In genomic region chr6:144162977-144163376, GRCh38 we compare ENCODE assay signal across 11 cellular contexts. TPM values are rescaled to one million over a fixed set of nuclear protein-coding genes. Genes with fewer than 3 reads are reported as not detected.
DNase-seq lines count a peak whose midpoint lies in the region; ATAC-seq and TF ChIP-seq lines count a peak whose summit lies in the region.
"Had no signal": no experiment of that assay in that cellular context is flagged by ENCODE, and none has a peak within 500 bp of the region (broad histone marks: within the 10 kb centered on the region; RNA-seq: fewer than 3 reads in every experiment).

No MANE protein-coding gene starts in this region.

- H3K9ac ChIP-seq in SK-N-SH = no peak overlapping the region

- no peak for TF ChIP-seq EP300 in SK-N-SH (IDR thresholded peaks at IDR 0.05; ENCODE audit: borderline replicate concordance in 1 of 2, low read depth in 1 of 2, low read length in 1 of 2)
- TF ChIP-seq EP300 in esophagus muscularis mucosa (IDR thresholded peaks at IDR 0.05) = no peak

- peaks cover 27% of the 10 kb centered on the region for H3K36me3 Mint-ChIP-seq in dendritic cell treated with granulocyte-macrophage colony-stimulating factor and Interleukin-4, amounts not matched to agents 40 ng/mL and 50 ng/mL, for 4 days (ENCODE audit: low read depth)

- H4K20me1 ChIP-seq in SK-N-SH (ENCODE audit: insufficient read depth) = no peaks in the 10 kb centered on the region

- no peaks in the 10 kb centered on the region for H3K9me3 ChIP-seq in SK-N-SH
- H3K9me3 ChIP-seq in esophagus muscularis mucosa = no peaks in the 10 kb centered on the region

- no peak for TF ChIP-seq RAD21 in SK-N-SH (IDR thresholded peaks at IDR 0.05; ENCODE audit: low read length)

- peak overlapping the region; percentile 34 for H3K27ac Mint-ChIP-seq in dendritic cell treated with granulocyte-macrophage colony-stimulating factor and Interleukin-4, amounts not matched to agents 40 ng/mL and 50 ng/mL, for 4 days
- H3K27ac Mint-ChIP-seq: CD4-positive, CD25-positive, alpha-beta regulatory T cell had no signal

- 45% methylated on average over 7 of the region's 7 CpGs for WGBS in SK-N-SH (ENCODE audit: low lambda C conversion rate)
- WGBS in esophagus muscularis mucosa = 80% methylated on average over 7 of the region's 7 CpGs

- CTCF ChIA-PET in SK-N-SH (lab: Yijun Ruan, JAX) = no interaction called here

- no peak overlapping the region for H3K4me3 ChIP-seq in SK-N-SH (ENCODE audit: low read depth in 2 of 2, low read length in 1 of 2)
- no peak overlapping the region for H3K4me3 ChIP-seq in esophagus muscularis mucosa

- H2AFZ ChIP-seq in SK-N-SH (ENCODE audit: low read depth) = no peak overlapping the region

- H3K4me1 ChIP-seq in SK-N-SH (ENCODE audit: control insufficient read depth in 1 of 2, insufficient read depth in 2 of 2, low read depth in 1 of 2, low read length in 1 of 2) = peaks cover 0 to 7% of the 10 kb centered on the region in 2 experiments; a peak in 1 of 4 replicates
- H3K4me1 ChIP-seq in esophagus muscularis mucosa = peaks cover 9 to 12% (median 10%) of the 10 kb centered on the region in 4 donors

- H3K4me3 Mint-ChIP-seq in dendritic cell treated with granulocyte-macrophage colony-stimulating factor and Interleukin-4, amounts not matched to agents 40 ng/mL and 50 ng/mL, for 4 days = no peak overlapping the region
- H3K4me3 Mint-ChIP-seq: CD4-positive, CD25-positive, alpha-beta regulatory T cell had no signal

- no peak overlapping the region for H3K4me2 ChIP-seq in SK-N-SH

- ATAC-seq in GM18519 (IDR thresholded peaks at IDR 0.05; ENCODE audit: low FRiP score, unreplicated experiment) (peak; percentile 54), GM21786 (IDR thresholded peaks at IDR 0.05; ENCODE audit: unreplicated experiment) (peak; percentile 86), HG03469 (IDR thresholded peaks at IDR 0.05; ENCODE audit: unreplicated experiment) (peak; percentile 66)

- H3F3A ChIP-seq in SK-N-SH (replicated peaks; ENCODE audit: insufficient read depth) = no peaks in the 10 kb centered on the region

- H3K4me1 Mint-ChIP-seq in dendritic cell treated with granulocyte-macrophage colony-stimulating factor and Interleukin-4, amounts not matched to agents 40 ng/mL and 50 ng/mL, for 4 days (ENCODE audit: low read depth) = peaks cover 48% of the 10 kb centered on the region

- POLR2A ChIA-PET in SK-N-SH (lab: Yijun Ruan, JAX) = no interaction called here

- H3K9me2 ChIP-seq in SK-N-SH = no peaks in the 10 kb centered on the region

- H3K27me3 Mint-ChIP-seq in dendritic cell treated with granulocyte-macrophage colony-stimulating factor and Interleukin-4, amounts not matched to agents 40 ng/mL and 50 ng/mL, for 4 days = no peaks in the 10 kb centered on the region
- H3K27me3 Mint-ChIP-seq: CD4-positive, CD25-positive, alpha-beta regulatory T cell had no signal

- TF ChIP-seq CTCF in SK-N-SH (IDR thresholded peaks at IDR 0.05) (no peak), esophagus muscularis mucosa (IDR thresholded peaks at IDR 0.05) (no peak)

- intact Hi-C loops in dendritic cell treated with granulocyte-macrophage colony-stimulating factor and Interleukin-4, amounts not matched to agents 40 ng/mL and 50 ng/mL, for 4 days (cut with micrococcal nuclease) = loop anchor here (5.0 kb wide), 1 partner anchor 66 kb away; the partner anchor contains the start of gene SF3B5
- intact Hi-C loops in esophagus muscularis mucosa (cut with DNase I) = no loop called here

- H3K27ac ChIP-seq in SK-N-SH (ENCODE audit: low read depth in 2 of 2, low read length in 1 of 2) (no peak overlapping the region), esophagus muscularis mucosa (replicated peaks in 1 of 4) (no peak overlapping the region)

- DNase-seq in SK-N-SH (no peak), esophagus muscularis mucosa (ENCODE audit: extremely low spot score) (no peak)
- DNase-seq in activated naive CD4-positive, alpha-beta T cell (lab: John Stamatoyannopoulos, UW) = no peak
- no peak for DNase-seq in activated CD4-positive, CD25-positive, alpha-beta regulatory T cell (lab: John Stamatoyannopoulos, UW)
- DNase-seq: activated CD4-positive, alpha-beta T cell treated with anti-CD3 and anti-CD28 coated beads for 1 hour; CD4-positive, CD25-positive, alpha-beta regulatory T cell; NCI-H1105 had no signal

- H3K79me2 ChIP-seq in SK-N-SH (ENCODE audit: insufficient read depth) = no peaks in the 10 kb centered on the region

- H3K27me3 ChIP-seq in SK-N-SH (ENCODE audit: insufficient read depth) (no peaks in the 10 kb centered on the region), esophagus muscularis mucosa (no peaks in the 10 kb centered on the region)

- TF ChIP-seq POLR2A in esophagus muscularis mucosa (IDR thresholded peaks at IDR 0.05; ENCODE audit: low read depth) = no peak

- no peaks in the 10 kb centered on the region for H3K9me3 Mint-ChIP-seq in dendritic cell treated with granulocyte-macrophage colony-stimulating factor and Interleukin-4, amounts not matched to agents 40 ng/mL and 50 ng/mL, for 4 days

- H3K36me3 ChIP-seq in SK-N-SH (replicated peaks in 1 of 2; ENCODE audit: control insufficient read depth in 1 of 2, insufficient read depth in 2 of 2, low read length in 1 of 2) (no peaks in the 10 kb centered on the region), esophagus muscularis mucosa (no peaks in the 10 kb centered on the region)

TF ChIP-seq in SK-N-SH, 30 proteins besides CTCF, POLR2A, EP300 and RAD21:
- TF ChIP-seq SMC3 (IDR thresholded peaks at IDR 0.05; ENCODE audit: low read depth, low read length) (no peak), GABPA (IDR thresholded peaks at IDR 0.05; ENCODE audit: low read depth) (no peak), SIN3A (IDR thresholded peaks at IDR 0.05; ENCODE audit: borderline replicate concordance, low read depth, low read length) (no peak), TCF12 (IDR thresholded peaks at IDR 0.05) (no peak), RXRA (IDR thresholded peaks at IDR 0.05; ENCODE audit: borderline replicate concordance, low read depth) (no peak), FOSL2 (IDR thresholded peaks at IDR 0.05; ENCODE audit: borderline replicate concordance, low read depth) (no peak), MAX (IDR thresholded peaks at IDR 0.05; ENCODE audit: low read depth) (no peak), IRF3 (IDR thresholded peaks at IDR 0.05; ENCODE audit: low read depth, low read length) (no peak), JUND (IDR thresholded peaks at IDR 0.05) (no peak), YY1 (IDR thresholded peaks at IDR 0.05; ENCODE audit: low read depth) (no peak)
TF ChIP-seq in SK-N-SH: peak in this region for 0.

RNA-seq across cellular contexts. Expression of gene STX11, which starts 12.7 kb away (rescaled TPM):
- 0.15 and 0.41 TPM in 2 replicates for polyA plus RNA-seq in SK-N-SH (2012; rRNA removed)
- 0.18 and 0.41 TPM in 2 replicates for polyA plus RNA-seq in SK-N-SH (2012; cell fraction: cytosol; rRNA removed)
- 0.14 and 0.15 TPM in 2 replicates for polyA plus RNA-seq in SK-N-SH (2012; cell fraction: nucleus; rRNA removed)
- 10 to 100 TPM in 1 of 4 donors, 1 to 10 TPM in 3; 3.3 to 14.1 (median 7.1) TPM for total RNA-seq in esophagus muscularis mucosa
